ENCODE assay signal across 25 cellular contexts in the genomic region with DNA sequence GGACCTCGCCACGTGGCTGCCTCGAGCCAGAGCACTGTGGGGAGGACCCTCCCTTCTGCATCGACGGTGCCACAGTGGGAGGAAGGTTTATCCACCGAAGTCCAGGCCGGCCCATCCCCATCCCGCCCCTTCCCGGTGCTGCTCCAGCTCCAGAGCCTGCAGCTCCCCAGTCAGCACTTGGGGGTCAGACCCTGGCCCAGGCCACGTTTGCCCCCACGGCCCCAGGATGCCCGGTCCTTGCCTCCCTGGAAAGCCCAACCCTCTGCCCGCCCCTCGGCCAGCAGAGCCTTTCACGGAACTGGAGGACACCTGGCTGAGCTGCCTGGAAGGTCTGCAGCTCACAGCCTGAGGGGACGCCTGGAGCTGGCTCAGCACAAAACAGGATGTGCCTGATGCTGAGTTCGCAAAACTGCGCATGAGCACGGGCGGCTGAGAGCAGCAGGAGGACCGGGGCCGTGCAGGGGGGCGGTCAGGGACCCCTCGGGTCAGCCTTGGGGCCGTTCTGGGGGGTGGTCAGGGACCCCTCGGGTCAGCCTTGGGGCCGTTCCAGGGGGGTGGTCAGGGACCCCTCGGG. TPM values are rescaled to one million over a fixed set of nuclear protein-coding genes. Genes with fewer than 3 reads are reported as not detected.
A peak's percentile ranks its signal among the peaks of the same experiment; 100 is the strongest.
DNase-seq lines count a peak whose midpoint lies in the region; ATAC-seq, FAIRE-seq and TF ChIP-seq lines count a peak whose summit lies in the region.
"Had no signal": no experiment of that assay in that cellular context is flagged by ENCODE, and none has a peak within 500 bp of the region (broad histone marks: within the 10 kb centered on the region; RNA-seq: fewer than 3 reads in every experiment).

No MANE protein-coding gene starts in this region.

- no peak overlapping the region for H3K9ac ChIP-seq in K562 (ENCODE audit: insufficient read depth in 1 of 2, low read depth in 2 of 2, low read length in 2 of 2)

- in situ Hi-C loops in K562 (cut with MboI): no loop called here

- no peak for FAIRE-seq in K562 (lab: Jason Lieb, UNC)
- FAIRE-seq: colon, HTR-8/SVneo had no signal

- 0 out of 2 replicates have a peak, but pooled peaks cover 2% of the 10 kb centered on the region for H4K20me1 ChIP-seq in K562 (replicated peaks; ENCODE audit: control insufficient read depth, insufficient read depth, low read length)

- 8% methylated on average over 20 of the region's 28 CpGs for WGBS in K562 (ENCODE audit: insufficient coverage, low coverage, missing lambda C conversion rate)

- no peaks in the 10 kb centered on the region for H3K79me2 ChIP-seq in K562 (ENCODE audit: control insufficient read depth, insufficient read depth, low read length)

- CTCF ChIA-PET in K562 (lab: Yijun Ruan, JAX; ENCODE audit: low intra/inter-chr PET ratio): no interaction called here

- no peak for TF ChIP-seq CTCF in K562 (IDR thresholded peaks at IDR 0.05 in 2 of 3, conservative IDR thresholded peaks at IDR 0.05 in 1 of 3; ENCODE audit: insufficient read depth in 2 of 3, low read depth in 1 of 3, low read length in 3 of 3)

- no peak overlapping the region for H3K4me3 ChIP-seq in K562
- no peak overlapping the region for H3K4me3 ChIP-seq in effector memory CD4-positive, alpha-beta T cell (ENCODE audit: insufficient read depth, low read depth, low read length, poor library complexity, severe bottlenecking)
- H3K4me3 ChIP-seq: ascending aorta, tibial nerve had no signal

- ATAC-seq in K562: peak; percentile 46
- ATAC-seq: activated CD4-positive, alpha-beta T cell treated with anti-CD3 and anti-CD28 coated beads for 36 hours; Right ventricle myocardium inferior; stimulated activated memory B cell treated with anti-CD40 and anti-IgM and Interleukin-4, amounts not matched to agents 10 μg/mL and 1 μg/mL and 100 μg/mL, for 72 hours had no signal

- no peak for TF ChIP-seq POLR2A in K562 (conservative IDR thresholded peaks at IDR 0.05)

- peaks cover 0 to 46% of the 10 kb centered on the region in 2 experiments; a peak in 2 of 5 replicates for H3K4me1 ChIP-seq in K562 (replicated peaks in 1 of 2; ENCODE audit: control insufficient read depth in 2 of 2, insufficient read depth in 2 of 2, low read length in 2 of 2)
- no peaks in the 10 kb centered on the region for H3K4me1 ChIP-seq in effector memory CD4-positive, alpha-beta T cell (ENCODE audit: control insufficient read depth, insufficient read depth, low read length, poor library complexity, severe bottlenecking)
- H3K4me1 ChIP-seq: ascending aorta had no signal

- H3K9me3 ChIP-seq in K562 (replicated peaks; ENCODE audit: control insufficient read depth, insufficient read depth, low read depth, low read length): 0 out of 2 replicates have a peak, but pooled peaks cover 2% of the 10 kb centered on the region
- H3K9me3 ChIP-seq in effector memory CD4-positive, alpha-beta T cell (ENCODE audit: control insufficient read depth, low read length): no peaks in the 10 kb centered on the region
- H3K9me3 ChIP-seq: ascending aorta had no signal

- DNase-seq in COLO668 (lab: John Stamatoyannopoulos, UW; ENCODE audit: unreplicated experiment): peak; percentile 55
- DNase-seq in DMS153 treated with DMSO at 0.1 percent for 48 hours (lab: John Stamatoyannopoulos, UW; ENCODE audit: unreplicated experiment): peak; percentile 12
- peak; percentile 76 for DNase-seq in NCI-H345 (lab: John Stamatoyannopoulos, UW)
- DNase-seq in K562 (ENCODE audit: extremely low read depth in 1 of 4, low spot score in 3 of 4): peak in 1 of 4 experiments; percentile 28
- no peak for DNase-seq in T1000 (lab: John Stamatoyannopoulos, UW)
- DNase-seq in middle frontal gyrus (ENCODE audit: extremely low spot score, low spot score): no peak
- DNase-seq in effector memory CD4-positive, alpha-beta T cell: no peak
- DNase-seq: activated CD4-positive, alpha-beta T cell treated with anti-CD3 and anti-CD28 coated beads for 36 hours; activated CD8-positive, alpha-beta memory T cell treated with anti-CD3 and anti-CD28 coated beads, Interleukin-2, amount 50 U/mL, for 48 hours; activated naive CD4-positive, alpha-beta T cell; DND-41; foreskin melanocyte; kidney glomerular epithelial cell; mesenchymal stem cell; NCI-H187 treated with DMSO at 0.1 percent for 48 hours; T-helper 9 cell had no signal

- no peaks in the 10 kb centered on the region for H3K36me3 ChIP-seq in K562 (ENCODE audit: control insufficient read depth, insufficient read depth, low read length)
- H3K36me3 ChIP-seq in effector memory CD4-positive, alpha-beta T cell (ENCODE audit: control insufficient read depth, insufficient read depth, low read length): no peaks in the 10 kb centered on the region
- H3K36me3 ChIP-seq: ascending aorta, tibial nerve had no signal

- no peak overlapping the region for H2AFZ ChIP-seq in K562 (ENCODE audit: low read depth, low read length)

- no peak for TF ChIP-seq EP300 in K562 (IDR thresholded peaks at IDR 0.05; ENCODE audit: low read length)

- intact Hi-C loops in K562 (cut with micrococcal nuclease): no loop called here

- no peak overlapping the region for H3K4me2 ChIP-seq in K562 (ENCODE audit: insufficient read depth, low read length)

- no peak for TF ChIP-seq RAD21 in K562 (CRISPR knock-in tag; conservative IDR thresholded peaks at IDR 0.05 in 1 of 2, IDR thresholded peaks at IDR 0.05 in 1 of 2)

- BruUV-seq in K562 (replicated peaks; lab: Mats Ljungman, UMichigan): no TSS peak

- no peak overlapping the region for H3K27ac ChIP-seq in K562 (ENCODE audit: extremely low read depth, low read depth, low read length)
- H3K27ac ChIP-seq in effector memory CD4-positive, alpha-beta T cell (ENCODE audit: insufficient read depth, low read length, poor library complexity, severe bottlenecking): no peak overlapping the region
- H3K27ac ChIP-seq: ascending aorta had no signal

- peaks cover 4 to 35% of the 10 kb centered on the region in 2 experiments; a peak in 3 of 5 replicates for H3K27me3 ChIP-seq in K562 (ENCODE audit: control insufficient read depth in 2 of 2, insufficient read depth in 2 of 2, low read length in 2 of 2)
- no peaks in the 10 kb centered on the region for H3K27me3 ChIP-seq in effector memory CD4-positive, alpha-beta T cell (replicated peaks; ENCODE audit: control insufficient read depth, insufficient read depth, low read length, poor library complexity, severe bottlenecking)
- H3K27me3 ChIP-seq: ascending aorta had no signal

- H3K9me1 ChIP-seq in K562 (ENCODE audit: control insufficient read depth, insufficient read depth, low read length): no peaks in the 10 kb centered on the region

- POLR2A ChIA-PET in K562 (lab: Yijun Ruan, JAX): interaction anchor here (0.6 kb wide), 1 partner anchor 43 kb away, joined by 3 read pairs; no protein-coding TSS in a partner anchor

TF ChIP-seq in K562, 482 proteins besides CTCF, POLR2A, EP300 and RAD21 (continues in another document):
- TF ChIP-seq, protein P1, sequence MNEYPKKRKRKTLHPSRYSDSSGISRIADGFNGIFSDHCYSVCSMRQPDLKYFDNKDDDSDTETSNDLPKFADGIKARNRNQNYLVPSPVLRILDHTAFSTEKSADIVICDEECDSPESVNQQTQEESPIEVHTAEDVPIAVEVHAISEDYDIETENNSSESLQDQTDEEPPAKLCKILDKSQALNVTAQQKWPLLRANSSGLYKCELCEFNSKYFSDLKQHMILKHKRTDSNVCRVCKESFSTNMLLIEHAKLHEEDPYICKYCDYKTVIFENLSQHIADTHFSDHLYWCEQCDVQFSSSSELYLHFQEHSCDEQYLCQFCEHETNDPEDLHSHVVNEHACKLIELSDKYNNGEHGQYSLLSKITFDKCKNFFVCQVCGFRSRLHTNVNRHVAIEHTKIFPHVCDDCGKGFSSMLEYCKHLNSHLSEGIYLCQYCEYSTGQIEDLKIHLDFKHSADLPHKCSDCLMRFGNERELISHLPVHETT (CRISPR knock-in tag; conservative IDR thresholded peaks at IDR 0.05 in 1 of 2, IDR thresholded peaks at IDR 0.05 in 1 of 2): no peak
- TF ChIP-seq IFI16 (CRISPR knock-in tag; IDR thresholded peaks at IDR 0.05) (no peak), FOXJ2 (tag; IDR thresholded peaks at IDR 0.05) (no peak), MAFF (IDR thresholded peaks at IDR 0.05; ENCODE audit: low read length) (peak; percentile 20; the same call in 1 of the 2 replicates)

RNA-seq across cellular contexts. Expression of gene SSTR5, which starts 29.7 kb away (rescaled TPM):
- total RNA-seq in K562 (2011; cell fraction: chromatin; rRNA removed; ENCODE audit: low replicate concordance): not detected in 2 replicates
- total RNA-seq in K562 (2011; cell fraction: nucleolus; rRNA removed): not detected in 2 replicates
- not detected in 2 replicates for total RNA-seq in K562 (2011; cell fraction: nucleoplasm; rRNA removed)
- not detected in 2 replicates for total RNA-seq in K562 (2014; rRNA removed)
- total RNA-seq in K562 (2014; rRNA removed; fragmentation: Illumina TruSeq; extraction: Trizol): not detected in 2 replicates
- not detected in 2 replicates for total RNA-seq in K562 (2015; rRNA removed; fragmentation: Illumina TruSeq; extraction: Trizol)
- not detected in 2 replicates for total RNA-seq in K562 (2021)
- not detected in 2 replicates for polyA plus RNA-seq in K562 (2011; rRNA removed)
- not detected in 2 replicates for polyA plus RNA-seq in K562 (2011; cell fraction: cytosol; rRNA removed)
- polyA plus RNA-seq in K562 (2011; cell fraction: nucleus; rRNA removed): not detected in 2 replicates
- polyA plus RNA-seq in K562 (2012): not detected in 2 replicates
- polyA plus RNA-seq in K562 (2014; fragmentation: Illumina TruSeq; extraction: Trizol): not detected in 2 replicates
- not detected for polyA plus RNA-seq in K562 (2014; fragmentation: Nextera tagmentation; extraction: Ambion mirVana)
- polyA plus RNA-seq in K562 (2014; rRNA removed): not detected in 2 replicates
- not detected in 2 replicates for polyA minus RNA-seq in K562 (2011; rRNA and poly(A)+ RNA removed)
- not detected in 2 replicates for polyA minus RNA-seq in K562 (2011; cell fraction: cytosol; rRNA and poly(A)+ RNA removed)
- not detected in 2 replicates for polyA minus RNA-seq in K562 (2011; cell fraction: nucleus; rRNA and poly(A)+ RNA removed)
- total RNA-seq: activated CD4-positive, alpha-beta T cell treated with anti-CD3 and anti-CD28 coated beads for 36 hours; ascending aorta; tibial nerve had no signal
- polyA plus RNA-seq: BJ, neural cell had no signal

RNA-seq across cellular contexts. Expression of gene C1QTNF8, which starts 53.2 kb away (rescaled TPM):
- total RNA-seq in K562 (2011; cell fraction: chromatin; rRNA removed; ENCODE audit: low replicate concordance): not detected in 2 replicates
- total RNA-seq in K562 (2011; cell fraction: nucleolus; rRNA removed): not detected in 2 replicates
- not detected in 2 replicates for total RNA-seq in K562 (2011; cell fraction: nucleoplasm; rRNA removed)
- not detected in 2 replicates for total RNA-seq in K562 (2014; rRNA removed)
- total RNA-seq in K562 (2014; rRNA removed; fragmentation: Illumina TruSeq; extraction: Trizol): not detected in 2 replicates
- not detected in 2 replicates for total RNA-seq in K562 (2015; rRNA removed; fragmentation: Illumina TruSeq; extraction: Trizol)
- total RNA-seq in K562 (2021): not detected in 2 replicates
- polyA plus RNA-seq in K562 (2011; rRNA removed): not detected in 2 replicates
- polyA plus RNA-seq in K562 (2011; cell fraction: cytosol; rRNA removed): not detected in 2 replicates
- polyA plus RNA-seq in K562 (2011; cell fraction: nucleus; rRNA removed): not detected in 2 replicates
- polyA plus RNA-seq in K562 (2012): not detected in 2 replicates
- not detected in 2 replicates for polyA plus RNA-seq in K562 (2014; fragmentation: Illumina TruSeq; extraction: Trizol)
- polyA plus RNA-seq in K562 (2014; fragmentation: Nextera tagmentation; extraction: Ambion mirVana): not detected
- not detected in 2 replicates for polyA plus RNA-seq in K562 (2014; rRNA removed)
- polyA minus RNA-seq in K562 (2011; rRNA and poly(A)+ RNA removed): not detected in 2 replicates
- not detected in 2 replicates for polyA minus RNA-seq in K562 (2011; cell fraction: cytosol; rRNA and poly(A)+ RNA removed)
- polyA minus RNA-seq in K562 (2011; cell fraction: nucleus; rRNA and poly(A)+ RNA removed): not detected in 2 replicates
- total RNA-seq: activated CD4-positive, alpha-beta T cell treated with anti-CD3 and anti-CD28 coated beads for 36 hours; ascending aorta; pulmonary artery endothelial cell; tibial nerve had no signal
- polyA plus RNA-seq: BJ had no signal

Comparison
In these comparisons a context has a peak if more than half of its experiments do, and no peak if none do; other contexts are left out.
1. DNase-seq: peak in COLO668 (single experiment), DMS153 treated with DMSO at 0.1 percent for 48 hours (single experiment) and NCI-H345 (single experiment); none in T1000 (single experiment), middle frontal gyrus (single experiment) and effector memory CD4-positive, alpha-beta T cell (0 of 3).